In genomic region chrX:124557976-124558375, GRCh38 we compare ENCODE assay signal across 9 cellular contexts.
"Had no signal": no experiment of that assay in that cellular context is flagged by ENCODE, and none has a peak within 500 bp of the region (broad histone marks: within the 10 kb centered on the region; RNA-seq: fewer than 3 reads in every experiment).

No MANE protein-coding gene starts in this region.

- DNase-seq: H9, HCEC 1CT, IMR-90, KG1 had no signal

- FAIRE-seq: H1, H54, HTR-8/SVneo, K562 had no signal

- H3K9me3 Mint-ChIP-seq: GM23338, H9 had no signal

- H3K4me1 Mint-ChIP-seq: GM23338 had no signal

- H3K4me2 ChIP-seq: GM23338 had no signal

- H2AFZ ChIP-seq: GM23338 had no signal

- ATAC-seq: GM23338, K562 had no signal

- H3K27ac Mint-ChIP-seq: GM23338, H9 had no signal

- H3K4me3 Mint-ChIP-seq: GM23338, H9 had no signal

- H3K4me3 ChIP-seq: GM23338, K562 had no signal
